In genomic region chr11:6481012-6481923, GRCh38 we compare ENCODE assay signal across 8 cellular contexts. TPM values are rescaled to one million over a fixed set of nuclear protein-coding genes. Genes with fewer than 3 reads are reported as not detected.
DNase-seq lines count a peak whose midpoint lies in the region; ATAC-seq and TF ChIP-seq lines count a peak whose summit lies in the region.

ARFIP2 (minus strand) TSS chr11:6481331; CDS start chr11:6480421, 910 bp downstream.
TIMM10B (plus strand) TSS chr11:6481501; CDS start chr11:6481517, 16 bp downstream.

- peaks cover 31 to 33% of the 10 kb centered on the region in 2 donors for H3K4me1 Mint-ChIP-seq in natural killer cell treated with Interleukin-12 subunit alpha and Interleukin-12 subunit beta and Interleukin-15 and Interleukin-18, amount 100 ng/mL, for 72 hours (ENCODE audit: low read depth in 2 of 2)

- H3K36me3 Mint-ChIP-seq in natural killer cell treated with Interleukin-12 subunit alpha and Interleukin-12 subunit beta and Interleukin-15 and Interleukin-18, amount 100 ng/mL, for 72 hours: peaks cover 14% of the 10 kb centered on the region

- no peaks in the 10 kb centered on the region for H3K9me3 Mint-ChIP-seq in natural killer cell treated with Interleukin-12 subunit alpha and Interleukin-12 subunit beta and Interleukin-15 and Interleukin-18, amount 100 ng/mL, for 72 hours

- DNase-seq in ELF-1 (ENCODE audit: low read depth, low spot score): peak; percentile 99
- peak; percentile 97 for DNase-seq in H7
- peak; percentile 98 for DNase-seq in M059J (ENCODE audit: low read depth)
- peak; percentile 82 to 92 for DNase-seq in SHP77 (lab: John Stamatoyannopoulos, UW)
- peak; percentile 95 for DNase-seq in activated effector memory CD4-positive, alpha-beta T cell treated with Interleukin-2 at 50 U/mL for 16 hours
- DNase-seq in fibroblast of pulmonary artery (ENCODE audit: low read depth): peak; percentile 98
- DNase-seq in natural killer cell treated with Interleukin-12 subunit alpha and Interleukin-12 subunit beta and Interleukin-15 and Interleukin-18, amount 100 ng/mL, for 72 hours (ENCODE audit: low spot score): peak; percentile 98
- peak; percentile 98 for DNase-seq in stimulated activated naive CD8-positive, alpha-beta T cell treated with anti-CD3 and anti-CD28 coated beads, Interleukin-15, Interleukin-2, amounts not matched to agents 100 U/mL and 50 U/mL, for 24 hours

- H3K27me3 ChIP-seq in H7 (ENCODE audit: control insufficient read depth, insufficient read depth, low read length): no peaks in the 10 kb centered on the region

- peak within 1 kb of the TSS; percentile 82 to 96 for H3K27ac Mint-ChIP-seq in natural killer cell treated with Interleukin-12 subunit alpha and Interleukin-12 subunit beta and Interleukin-15 and Interleukin-18, amount 100 ng/mL, for 72 hours

- H3K4me3 Mint-ChIP-seq in natural killer cell treated with Interleukin-12 subunit alpha and Interleukin-12 subunit beta and Interleukin-15 and Interleukin-18, amount 100 ng/mL, for 72 hours: peak within 1 kb of the TSS; percentile 90

- TF ChIP-seq CTCF in fibroblast of pulmonary artery (IDR thresholded peaks at IDR 0.05; ENCODE audit: low read length, missing control alignments): no peak

- H3K36me3 ChIP-seq in H7 (replicated peaks; ENCODE audit: control insufficient read depth, insufficient read depth, low read length): peaks cover 38% of the 10 kb centered on the region

- H3K4me3 ChIP-seq in H7 (ENCODE audit: insufficient read depth, low read depth, low read length): peak within 1 kb of the TSS; percentile 93
- peak within 1 kb of the TSS; percentile 81 for H3K4me3 ChIP-seq in fibroblast of pulmonary artery (replicated peaks; ENCODE audit: low read depth, low read length)

- peak; percentile 99 to 100 for ATAC-seq in natural killer cell treated with Interleukin-12 subunit alpha and Interleukin-12 subunit beta and Interleukin-15 and Interleukin-18, amount 100 ng/mL, for 72 hours
- peak; percentile 99 for ATAC-seq in stimulated activated naive CD8-positive, alpha-beta T cell treated with anti-CD3 and anti-CD28 coated beads, Interleukin-15, Interleukin-2, amounts not matched to agents 100 U/mL and 50 U/mL, for 24 hours

- H3K27me3 Mint-ChIP-seq in natural killer cell treated with Interleukin-12 subunit alpha and Interleukin-12 subunit beta and Interleukin-15 and Interleukin-18, amount 100 ng/mL, for 72 hours: no peaks in the 10 kb centered on the region

RNA-seq across cellular contexts. Expression of gene ARFIP2, which starts in this region (rescaled TPM):
- total RNA-seq in H7 (2014; rRNA removed; shearing (Covaris generic)): 56.0 and 57.1 TPM in 2 replicates
- total RNA-seq in M059J (2014; rRNA removed; shearing (Covaris generic)): 66.8 and 84.0 TPM in 2 replicates
- 10 to 100 TPM; 50.8 to 71.7 TPM for total RNA-seq in natural killer cell treated with Interleukin-12 subunit alpha and Interleukin-12 subunit beta and Interleukin-15 and Interleukin-18, amount 100 ng/mL, for 72 hours

RNA-seq across cellular contexts. Expression of gene TIMM10B, which starts in this region (rescaled TPM):
- total RNA-seq in H7 (2014; rRNA removed; shearing (Covaris generic)): 23.1 and 24.9 TPM in 2 replicates
- 36.6 and 53.2 TPM in 2 replicates for total RNA-seq in M059J (2014; rRNA removed; shearing (Covaris generic))
- 10 to 100 TPM; 44.1 to 57.4 TPM for total RNA-seq in natural killer cell treated with Interleukin-12 subunit alpha and Interleukin-12 subunit beta and Interleukin-15 and Interleukin-18, amount 100 ng/mL, for 72 hours

Comparison
In these comparisons a context has a peak if more than half of its experiments do, and no peak if none do; other contexts are left out.
1. Peak in every context shown above with its lines: DNase-seq, ATAC-seq and H3K4me3 ChIP-seq.